ENCODE assay signal across 11 cellular contexts in the genomic region with DNA sequence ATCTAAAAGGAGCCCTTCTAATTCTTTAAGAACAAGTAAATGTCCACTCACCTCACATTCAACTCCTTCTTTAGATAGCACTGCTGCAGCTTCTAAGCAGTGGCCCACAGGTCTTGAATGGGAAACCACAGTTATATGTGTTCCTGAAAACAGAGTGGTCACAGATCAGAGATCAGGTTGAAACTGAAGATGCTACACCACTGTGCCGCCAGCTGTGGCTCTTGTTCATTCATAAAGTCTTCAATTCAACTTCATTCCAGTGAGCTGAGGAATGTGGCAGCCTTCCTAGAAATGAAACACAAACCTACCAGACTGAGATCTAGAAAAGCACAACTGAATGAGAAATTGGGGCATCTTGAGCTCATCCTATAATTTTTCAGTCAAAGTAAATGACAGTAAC. TPM values are rescaled to one million over a fixed set of nuclear protein-coding genes. Genes with fewer than 3 reads are reported as not detected.
DNase-seq lines count a peak whose midpoint lies in the region; ATAC-seq lines count a peak whose summit lies in the region.
"Had no signal": no experiment of that assay in that cellular context is flagged by ENCODE, and none has a peak within 500 bp of the region (broad histone marks: within the 10 kb centered on the region; RNA-seq: fewer than 3 reads in every experiment).

No MANE protein-coding gene starts in this region.

- peak; percentile 50 for ATAC-seq in GM18870 (IDR thresholded peaks at IDR 0.05; ENCODE audit: unreplicated experiment)
- peak; percentile 40 for ATAC-seq in GM21717 (IDR thresholded peaks at IDR 0.05; ENCODE audit: unreplicated experiment)
- ATAC-seq in HG03432 (IDR thresholded peaks at IDR 0.05; ENCODE audit: unreplicated experiment) = peak; percentile 38
- no peak for ATAC-seq in HG03139 (IDR thresholded peaks at IDR 0.05; ENCODE audit: unreplicated experiment)
- ATAC-seq: natural killer cell treated with Interleukin-12 subunit alpha and Interleukin-12 subunit beta and Interleukin-15 and Interleukin-18, amount 100 ng/mL, for 72 hours; WTC11 had no signal

- DNase-seq in left kidney (ENCODE audit: low read depth, low spot score) = peak; percentile 65
- no peak for DNase-seq in HT-29 (ENCODE audit: low spot score)
- DNase-seq in NCI-H524 (lab: John Stamatoyannopoulos, UW) = no peak
- DNase-seq in mesenteric fat pad (ENCODE audit: low spot score) = no peak
- DNase-seq: stimulated activated naive CD4-positive, alpha-beta T cell treated with Interleukin-2 at 50 U/mL for 16 hours had no signal

RNA-seq across cellular contexts. Expression of a gene that starts 4.0 kb away (rescaled TPM):
- total RNA-seq in HT-29 (2014; rRNA removed; shearing (Covaris generic)) = 34.2 and 47.8 TPM in 2 replicates
- 55.2 TPM for total RNA-seq in mesenteric fat pad
